In the genomic region with DNA sequence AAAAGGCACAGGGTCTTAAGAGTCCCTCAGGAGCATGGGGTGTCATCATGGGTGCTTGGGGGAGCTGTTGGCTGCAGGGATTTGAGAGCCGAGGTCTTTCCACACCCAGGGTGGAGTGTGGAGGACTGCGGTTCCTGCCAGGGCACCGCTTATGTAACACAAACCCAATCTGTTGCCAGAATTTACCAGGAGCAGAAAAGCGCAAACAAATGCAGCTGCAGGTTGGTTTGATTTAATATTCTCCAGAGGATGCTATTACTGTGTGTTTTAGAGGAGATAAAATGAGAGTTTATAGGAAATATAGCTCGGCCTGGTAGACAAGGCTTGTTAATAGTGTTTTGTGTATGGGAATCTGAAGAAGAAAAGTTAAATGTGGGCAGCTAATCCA, we compare ENCODE assay signal across 11 cellular contexts.
DNase-seq lines count a peak whose midpoint lies in the region; ATAC-seq and TF ChIP-seq lines count a peak whose summit lies in the region.
"Had no signal": no experiment of that assay in that cellular context is flagged by ENCODE, and none has a peak within 500 bp of the region (broad histone marks: within the 10 kb centered on the region; RNA-seq: fewer than 3 reads in every experiment).

No MANE protein-coding gene starts in this region.

- CTCF ChIA-PET in WTC11 (lab: Charles Lee), result interaction anchor here (0.8 to 6.1 kb wide), 4 partner anchors 25 to 143 kb away, joined by 4 to 25 read pairs (median 6); no protein-coding TSS in a partner anchor

- no peaks in the 10 kb centered on the region for H3K9me3 Mint-ChIP-seq in immature natural killer cell
- no peaks in the 10 kb centered on the region for H3K9me3 Mint-ChIP-seq in stimulated activated effector memory CD8-positive, alpha-beta T cell treated with anti-CD3 and anti-CD28 coated beads, Interleukin-12 subunit alpha, Interleukin-12 subunit beta, amount 100 ng/mL, for 72 hours
- peaks cover 7% of the 10 kb centered on the region; the same call in 1 of the 2 replicates for H3K9me3 Mint-ChIP-seq in WTC11
- H3K9me3 Mint-ChIP-seq: activated naive CD4-positive, alpha-beta T cell treated with anti-CD3 and anti-CD28 coated beads, Interleukin-2, amount 50 U/mL, for 24 hours had no signal

- POLR2A ChIA-PET in WTC11 (lab: Charles Lee), result no interaction called here

- TF ChIP-seq CTCF in WTC11 (IDR thresholded peaks at IDR 0.05), result no peak

- no peak for ATAC-seq in stimulated activated effector memory CD8-positive, alpha-beta T cell treated with anti-CD3 and anti-CD28 coated beads, Interleukin-12 subunit alpha, Interleukin-12 subunit beta, amount 100 ng/mL, for 72 hours
- ATAC-seq in HG02610 (IDR thresholded peaks at IDR 0.05; ENCODE audit: unreplicated experiment) (no peak), HG02885 (IDR thresholded peaks at IDR 0.05; ENCODE audit: poor library complexity, unreplicated experiment) (no peak), WTC11 (no peak)

- H3K27ac Mint-ChIP-seq in immature natural killer cell, result peak overlapping the region in 4 of 6 donors; percentile 39 to 63 (median 54)
- peak overlapping the region; percentile 58 for H3K27ac Mint-ChIP-seq in stimulated activated effector memory CD8-positive, alpha-beta T cell treated with anti-CD3 and anti-CD28 coated beads, Interleukin-12 subunit alpha, Interleukin-12 subunit beta, amount 100 ng/mL, for 72 hours
- H3K27ac Mint-ChIP-seq in WTC11, result no peak overlapping the region; the same call in 1 of the 2 replicates
- H3K27ac Mint-ChIP-seq: activated naive CD4-positive, alpha-beta T cell treated with anti-CD3 and anti-CD28 coated beads, Interleukin-2, amount 50 U/mL, for 24 hours had no signal

- H3K27me3 Mint-ChIP-seq in immature natural killer cell (ENCODE audit: low read depth in 3 of 3), result no peaks in the 10 kb centered on the region
- no peaks in the 10 kb centered on the region for H3K27me3 Mint-ChIP-seq in WTC11 (ENCODE audit: low read depth)
- H3K27me3 Mint-ChIP-seq: activated naive CD4-positive, alpha-beta T cell treated with anti-CD3 and anti-CD28 coated beads, Interleukin-2, amount 50 U/mL, for 24 hours had no signal

- H3K4me1 Mint-ChIP-seq in immature natural killer cell (peaks cover 44% of the 10 kb centered on the region in 2 donors), WTC11 (peaks cover 16% of the 10 kb centered on the region)
- H3K4me1 Mint-ChIP-seq in stimulated activated effector memory CD8-positive, alpha-beta T cell treated with anti-CD3 and anti-CD28 coated beads, Interleukin-12 subunit alpha, Interleukin-12 subunit beta, amount 100 ng/mL, for 72 hours, result peaks cover 8% of the 10 kb centered on the region
- H3K4me1 Mint-ChIP-seq: activated naive CD4-positive, alpha-beta T cell treated with anti-CD3 and anti-CD28 coated beads, Interleukin-2, amount 50 U/mL, for 24 hours had no signal

- peak overlapping the region in 1 of 5 donors; percentile 7 for H3K4me3 Mint-ChIP-seq in immature natural killer cell
- no peak overlapping the region for H3K4me3 Mint-ChIP-seq in stimulated activated effector memory CD8-positive, alpha-beta T cell treated with anti-CD3 and anti-CD28 coated beads, Interleukin-12 subunit alpha, Interleukin-12 subunit beta, amount 100 ng/mL, for 72 hours
- H3K4me3 Mint-ChIP-seq in WTC11, result no peak overlapping the region
- H3K4me3 Mint-ChIP-seq: activated naive CD4-positive, alpha-beta T cell treated with anti-CD3 and anti-CD28 coated beads, Interleukin-2, amount 50 U/mL, for 24 hours had no signal

- H3K36me3 Mint-ChIP-seq in immature natural killer cell, result peaks cover 9 to 29% (median 12%) of the 10 kb centered on the region in 3 donors
- no peaks in the 10 kb centered on the region for H3K36me3 Mint-ChIP-seq in stimulated activated effector memory CD8-positive, alpha-beta T cell treated with anti-CD3 and anti-CD28 coated beads, Interleukin-12 subunit alpha, Interleukin-12 subunit beta, amount 100 ng/mL, for 72 hours
- peaks cover 30% of the 10 kb centered on the region for H3K36me3 Mint-ChIP-seq in WTC11

- DNase-seq in NCI-H1092 (lab: John Stamatoyannopoulos, UW) (peak; percentile 20), amygdala (lab: John Stamatoyannopoulos, UW) (peak in 33 of 56 donors; percentile 12 to 64 (median 39)), immature natural killer cell (no peak), WTC11 (ENCODE audit: low spot score) (no peak)
- no peak for DNase-seq in stimulated activated effector memory CD8-positive, alpha-beta T cell treated with anti-CD3 and anti-CD28 coated beads, Interleukin-12 subunit alpha, Interleukin-12 subunit beta, amount 100 ng/mL, for 72 hours (ENCODE audit: low spot score in 2 of 2)
- DNase-seq: activated CD4-positive, alpha-beta T cell treated with anti-CD3 and anti-CD28 coated beads, Interleukin-2, amount 50 U/mL, for 1 hour; mesendoderm; NCI-H748 treated with DMSO at 0.1 percent for 48 hours had no signal

TF ChIP-seq in WTC11, 78 proteins besides CTCF, POLR2A, EP300 and RAD21:
- TF ChIP-seq, protein P1, sequence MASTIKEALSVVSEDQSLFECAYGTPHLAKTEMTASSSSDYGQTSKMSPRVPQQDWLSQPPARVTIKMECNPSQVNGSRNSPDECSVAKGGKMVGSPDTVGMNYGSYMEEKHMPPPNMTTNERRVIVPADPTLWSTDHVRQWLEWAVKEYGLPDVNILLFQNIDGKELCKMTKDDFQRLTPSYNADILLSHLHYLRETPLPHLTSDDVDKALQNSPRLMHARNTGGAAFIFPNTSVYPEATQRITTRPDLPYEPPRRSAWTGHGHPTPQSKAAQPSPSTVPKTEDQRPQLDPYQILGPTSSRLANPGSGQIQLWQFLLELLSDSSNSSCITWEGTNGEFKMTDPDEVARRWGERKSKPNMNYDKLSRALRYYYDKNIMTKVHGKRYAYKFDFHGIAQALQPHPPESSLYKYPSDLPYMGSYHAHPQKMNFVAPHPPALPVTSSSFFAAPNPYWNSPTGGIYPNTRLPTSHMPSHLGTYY (CRISPR knock-in tag; IDR thresholded peaks at IDR 0.05), result no peak
- TF ChIP-seq OVOL2 (CRISPR knock-in tag; IDR thresholded peaks at IDR 0.05; ENCODE audit: borderline replicate concordance) (no peak), SP1 (CRISPR knock-in tag; conservative IDR thresholded peaks at IDR 0.05) (no peak), ELF4 (CRISPR knock-in tag; IDR thresholded peaks at IDR 0.05; ENCODE audit: low read depth) (no peak), TEAD1 (CRISPR knock-in tag; IDR thresholded peaks at IDR 0.05) (no peak), FOXP1 (CRISPR knock-in tag; IDR thresholded peaks at IDR 0.05; ENCODE audit: borderline replicate concordance) (no peak)

Comparison
In these comparisons a context has a peak if more than half of its experiments do, and no peak if none do; other contexts are left out.
1. DNase-seq: peak in NCI-H1092 (single experiment) and amygdala (33 of 56); none in immature natural killer cell (0 of 3), stimulated activated effector memory CD8-positive, alpha-beta T cell treated with anti-CD3 and anti-CD28 coated beads, Interleukin-12 subunit alpha, Interleukin-12 subunit beta, amount 100 ng/mL, for 72 hours (0 of 2) and WTC11 (single experiment).